In the genomic region with DNA sequence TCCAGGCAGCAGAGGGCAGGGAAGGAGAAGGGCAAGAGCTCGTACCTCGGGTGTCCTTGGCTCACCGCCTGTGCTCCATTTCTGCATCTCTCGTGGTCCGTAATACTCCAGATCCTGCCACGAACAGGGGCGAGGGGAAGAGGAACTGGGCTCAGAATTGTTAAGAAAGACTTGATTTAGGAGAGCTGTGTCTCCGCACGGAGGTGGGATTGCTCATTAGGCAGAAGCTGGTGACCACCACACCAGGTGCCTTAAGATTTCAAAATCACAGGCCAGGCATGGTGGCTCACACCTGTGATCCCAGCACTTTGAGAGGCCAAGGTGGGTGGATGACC, we compare ENCODE assay signal across 1 cellular context.
TF ChIP-seq lines count a peak whose summit lies in the region.

No MANE protein-coding gene starts in this region.

TF ChIP-seq in GM23338, 12 proteins besides CTCF, POLR2A, EP300 and RAD21 (continued from another document):
- TF ChIP-seq REST (IDR thresholded peaks at IDR 0.05; ENCODE audit: unreplicated experiment) (no peak), ZNF114 (CRISPR knock-in tag; IDR thresholded peaks at IDR 0.05) (no peak), ZNF462 (CRISPR knock-in tag; IDR thresholded peaks at IDR 0.05) (no peak), JUNB (IDR thresholded peaks at IDR 0.05; ENCODE audit: unreplicated experiment) (no peak), EZH2phosphoT487 (IDR thresholded peaks at IDR 0.05; ENCODE audit: unreplicated experiment) (no peak), ZNF331 (CRISPR knock-in tag; IDR thresholded peaks at IDR 0.05; ENCODE audit: low read depth) (no peak), POLR2AphosphoS5 (IDR thresholded peaks at IDR 0.05; ENCODE audit: low read depth) (no peak), NANOG (IDR thresholded peaks at IDR 0.05; ENCODE audit: borderline replicate concordance) (no peak)
- TF ChIP-seq, protein P1, sequence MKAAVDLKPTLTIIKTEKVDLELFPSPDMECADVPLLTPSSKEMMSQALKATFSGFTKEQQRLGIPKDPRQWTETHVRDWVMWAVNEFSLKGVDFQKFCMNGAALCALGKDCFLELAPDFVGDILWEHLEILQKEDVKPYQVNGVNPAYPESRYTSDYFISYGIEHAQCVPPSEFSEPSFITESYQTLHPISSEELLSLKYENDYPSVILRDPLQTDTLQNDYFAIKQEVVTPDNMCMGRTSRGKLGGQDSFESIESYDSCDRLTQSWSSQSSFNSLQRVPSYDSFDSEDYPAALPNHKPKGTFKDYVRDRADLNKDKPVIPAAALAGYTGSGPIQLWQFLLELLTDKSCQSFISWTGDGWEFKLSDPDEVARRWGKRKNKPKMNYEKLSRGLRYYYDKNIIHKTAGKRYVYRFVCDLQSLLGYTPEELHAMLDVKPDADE (IDR thresholded peaks at IDR 0.05) = no peak
